In the genomic region with DNA sequence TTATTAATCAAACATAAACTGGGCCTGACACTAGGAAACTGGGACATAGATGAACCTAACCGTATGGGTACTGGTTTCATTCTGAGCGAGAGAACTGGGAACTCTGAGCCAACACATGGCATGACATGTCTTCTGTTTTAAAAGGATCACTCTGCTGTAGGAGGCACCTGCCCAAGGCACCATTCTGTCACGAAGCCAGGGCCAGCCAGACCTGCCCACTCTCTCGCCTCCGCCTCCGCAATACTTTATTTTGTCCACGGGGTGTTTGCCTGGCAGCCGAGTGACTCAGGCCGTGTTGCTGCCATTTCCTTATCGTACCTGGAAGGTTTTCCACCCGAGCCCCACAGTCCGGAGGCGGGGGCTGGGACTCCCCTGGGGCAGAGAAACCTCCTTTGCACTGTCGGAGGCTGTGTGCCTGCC, we compare ENCODE assay signal across 19 cellular contexts.
DNase-seq lines count a peak whose midpoint lies in the region; ATAC-seq, FAIRE-seq and TF ChIP-seq lines count a peak whose summit lies in the region.
"Had no signal": no experiment of that assay in that cellular context is flagged by ENCODE, and none has a peak within 500 bp of the region (broad histone marks: within the 10 kb centered on the region; RNA-seq: fewer than 3 reads in every experiment).

No MANE protein-coding gene starts in this region.

- H3K27me3 ChIP-seq in HCT116 (ENCODE audit: insufficient read depth, low read length) (peaks cover 18% of the 10 kb centered on the region), PC-3 (ENCODE audit: low read length) (peaks cover 14% of the 10 kb centered on the region), trophoblast cell (ENCODE audit: insufficient read depth, low read length) (no peaks in the 10 kb centered on the region)
- H3K27me3 ChIP-seq: sigmoid colon had no signal

- no peak overlapping the region for H2AK5ac ChIP-seq in trophoblast cell (ENCODE audit: low read length)

- no peaks in the 10 kb centered on the region for H3K9me3 ChIP-seq in HCT116 (ENCODE audit: control insufficient read depth in 1 of 2, insufficient read depth in 1 of 2, low read depth in 1 of 2, low read length in 2 of 2)
- H3K9me3 ChIP-seq in PC-3 (ENCODE audit: low read length): no peaks in the 10 kb centered on the region
- H3K9me3 ChIP-seq in trophoblast cell (ENCODE audit: insufficient read depth, low read depth, low read length): no peaks in the 10 kb centered on the region
- H3K9me3 ChIP-seq: sigmoid colon had no signal

- H3K4me3 ChIP-seq in HCT116 (replicated peaks in 1 of 2; ENCODE audit: low read depth in 1 of 2, low read length in 2 of 2) (no peak overlapping the region), PC-3 (ENCODE audit: low read length) (peak overlapping the region; percentile 41; the same call in 1 of the 2 replicates), trophoblast cell (ENCODE audit: low read depth, low read length) (no peak overlapping the region)
- H3K4me3 ChIP-seq: sigmoid colon had no signal

- H4K20me1 ChIP-seq in HCT116 (ENCODE audit: insufficient read depth): no peaks in the 10 kb centered on the region
- no peaks in the 10 kb centered on the region for H4K20me1 ChIP-seq in PC-3 (ENCODE audit: low read length)

- no peak for FAIRE-seq in GM12892 (lab: Jason Lieb, UNC)
- FAIRE-seq: D721Med, frontal cortex, H54 had no signal

- no peak overlapping the region for H2BK120ac ChIP-seq in trophoblast cell (ENCODE audit: insufficient read depth, low read length, poor library complexity)

- no peaks in the 10 kb centered on the region for H3K79me1 ChIP-seq in trophoblast cell (ENCODE audit: low read length)

- POLR2A ChIA-PET in HCT116 (lab: Charles Lee) (no interaction called here), PC-3 (lab: Charles Lee; ENCODE audit: unreplicated experiment) (no interaction called here)

- no CpG with 5 or more reads among the region's 14 CpGs for WGBS in trophoblast cell (ENCODE audit: extremely low coverage, insufficient coverage, insufficient read length)

- no peak for TF ChIP-seq CTCF in HCT116 (IDR thresholded peaks at IDR 0.05 in 2 of 3, conservative IDR thresholded peaks at IDR 0.05 in 1 of 3; ENCODE audit: borderline replicate concordance in 1 of 3, insufficient read depth in 1 of 3, low read depth in 2 of 3, low read length in 2 of 3)
- no peak for TF ChIP-seq CTCF in PC-3 (conservative IDR thresholded peaks at IDR 0.05; ENCODE audit: low read depth, low read length)

- no peak overlapping the region for H3K4me2 ChIP-seq in HCT116 (ENCODE audit: low read length)
- peak overlapping the region; percentile 70 for H3K4me2 ChIP-seq in PC-3 (ENCODE audit: low read length)
- no peak overlapping the region for H3K4me2 ChIP-seq in trophoblast cell (ENCODE audit: low read length)

- H4K8ac ChIP-seq in trophoblast cell (ENCODE audit: low read depth, low read length): no peak overlapping the region

- H3K23ac ChIP-seq in trophoblast cell (ENCODE audit: low read length): no peak overlapping the region

- H4K91ac ChIP-seq in trophoblast cell (ENCODE audit: low read depth, low read length): no peak overlapping the region

- no peak overlapping the region for H3K18ac ChIP-seq in trophoblast cell (ENCODE audit: low read length)

- CTCF ChIA-PET in HCT116 (lab: Charles Lee): no interaction called here
- CTCF ChIA-PET in PC-3 (lab: Charles Lee): interaction anchor here (0.6 kb wide), 1 partner anchor 612 kb away, joined by 4 read pairs; no protein-coding TSS in a partner anchor

- DNase-seq in HCT116 (ENCODE audit: low read depth, low spot score) (no peak), PC-3 (peak; percentile 36), epithelial cell of prostate (ENCODE audit: low read depth, low spot score) (peak; percentile 27), trophoblast cell (no peak), MV-4-11 (lab: John Stamatoyannopoulos, UW) (no peak), GM12892 (ENCODE audit: insufficient read length) (no peak), HCEC 1CT (no peak)
- DNase-seq: amniotic stem cell, cerebellar nuclear complex, endodermal cell, NCI-H446, nucleus accumbens, SHP77 treated with DMSO at 0.1 percent for 48 hours, sigmoid colon, T-helper 2 cell had no signal

- H3K4ac ChIP-seq in trophoblast cell (ENCODE audit: low read depth, low read length): no peak overlapping the region

- H3K27ac ChIP-seq in HCT116 (ENCODE audit: low read depth, low read length) (no peak overlapping the region), PC-3 (ENCODE audit: low read length) (no peak overlapping the region), epithelial cell of prostate (no peak overlapping the region), trophoblast cell (ENCODE audit: low read depth, low read length) (no peak overlapping the region)
- H3K27ac ChIP-seq: sigmoid colon had no signal

- ATAC-seq in HCT116: peak; percentile 75
- peak; percentile 80 for ATAC-seq in PC-3
- ATAC-seq: WTC11 had no signal

- no peak overlapping the region for H2BK5ac ChIP-seq in trophoblast cell (ENCODE audit: low read depth, low read length, poor library complexity)

- H3K4me1 ChIP-seq in HCT116 (ENCODE audit: control insufficient read depth in 1 of 2, insufficient read depth in 2 of 2, low read length in 2 of 2) (peaks cover 0 to 5% of the 10 kb centered on the region in 2 experiments; a peak in 2 of 4 replicates), PC-3 (ENCODE audit: insufficient read depth, low read length) (peaks cover 6% of the 10 kb centered on the region; the same call in 1 of the 2 replicates), trophoblast cell (ENCODE audit: control insufficient read depth in 1 of 2, insufficient read depth in 2 of 2, low read length in 2 of 2) (peaks cover 0 to 6% of the 10 kb centered on the region in 2 experiments)
- H3K4me1 ChIP-seq: sigmoid colon had no signal

- no peak for TF ChIP-seq RAD21 in HCT116 (IDR thresholded peaks at IDR 0.05; ENCODE audit: low read depth)

- H3K9ac ChIP-seq in HCT116 (ENCODE audit: low read length) (no peak overlapping the region), PC-3 (ENCODE audit: low read length) (no peak overlapping the region), trophoblast cell (ENCODE audit: low read length) (no peak overlapping the region)

- BruUV-seq in HCT116 (replicated peaks; lab: Mats Ljungman, UMichigan) (no TSS peak), PC-3 (replicated peaks; lab: Mats Ljungman, UMichigan) (no TSS peak)

- TF ChIP-seq POLR2A in HCT116 (IDR thresholded peaks at IDR 0.05; ENCODE audit: borderline replicate concordance, extremely low read depth, insufficient read depth, insufficient read length) (no peak), GM12892 (IDR thresholded peaks at IDR 0.05; ENCODE audit: low read depth, low read length) (no peak)

- no peaks in the 10 kb centered on the region for H3F3A ChIP-seq in PC-3 (ENCODE audit: low read length, unreplicated experiment)

- H2AFZ ChIP-seq in HCT116 (ENCODE audit: low read depth, low read length, poor library complexity, severe bottlenecking) (peak overlapping the region; percentile 47), PC-3 (ENCODE audit: low read length) (peak overlapping the region; percentile 67), trophoblast cell (ENCODE audit: insufficient read depth, low read length, poor library complexity) (no peak overlapping the region)

- no peak overlapping the region for H3K14ac ChIP-seq in trophoblast cell (ENCODE audit: low read length)

- H3K36me3 ChIP-seq in HCT116 (ENCODE audit: control insufficient read depth in 1 of 2, insufficient read depth in 2 of 2, low read length in 2 of 2) (no peaks in the 10 kb centered on the region), PC-3 (ENCODE audit: low read depth, low read length) (no peaks in the 10 kb centered on the region), trophoblast cell (ENCODE audit: control insufficient read depth in 1 of 2, insufficient read depth in 2 of 2, low read length in 2 of 2) (peaks cover 4 to 7% of the 10 kb centered on the region in 2 experiments)
- H3K36me3 ChIP-seq: sigmoid colon had no signal

- no peak overlapping the region for H2BK12ac ChIP-seq in trophoblast cell (ENCODE audit: low read length)

- RAD21 ChIA-PET in HCT116 (lab: Charles Lee; ENCODE audit: low non-redundant PET in 1 of 2, low total read pairs in 2 of 2, uncharacterized antibody in 2 of 2, unreplicated experiment in 2 of 2): no interaction called here

- intact Hi-C loops in HCT116 (cut with micrococcal nuclease): no loop called here
- intact Hi-C loops in PC-3 (cut with micrococcal nuclease): no loop called here

- H3K9me2 ChIP-seq in HCT116 (ENCODE audit: insufficient read depth) (no peaks in the 10 kb centered on the region), PC-3 (replicated peaks; ENCODE audit: low read length) (no peaks in the 10 kb centered on the region)

- H4K12ac ChIP-seq in trophoblast cell (ENCODE audit: low read depth, low read length): peak overlapping the region; percentile 35

- H3K79me2 ChIP-seq in HCT116 (ENCODE audit: insufficient read depth, low read length): no peaks in the 10 kb centered on the region
- no peaks in the 10 kb centered on the region for H3K79me2 ChIP-seq in PC-3 (ENCODE audit: low read length)
- no peaks in the 10 kb centered on the region for H3K79me2 ChIP-seq in trophoblast cell (ENCODE audit: control insufficient read depth, insufficient read depth, low read length, poor library complexity)

TF ChIP-seq in HCT116, 20 proteins besides CTCF, POLR2A, EP300 and RAD21:
- TF ChIP-seq SP1 (IDR thresholded peaks at IDR 0.05; ENCODE audit: low read depth): no peak
- TF ChIP-seq FOSL1 (IDR thresholded peaks at IDR 0.05; ENCODE audit: low read depth): no peak
- TF ChIP-seq ELF1 (IDR thresholded peaks at IDR 0.05; ENCODE audit: borderline replicate concordance, low read depth): no peak
- TF ChIP-seq YY1 (IDR thresholded peaks at IDR 0.05; ENCODE audit: extremely low read depth, insufficient replicate concordance, low read depth, low read length): no peak
- TF ChIP-seq EZH2phosphoT487 (IDR thresholded peaks at IDR 0.05; ENCODE audit: borderline replicate concordance): no peak
- TF ChIP-seq CEBPB (IDR thresholded peaks at IDR 0.05; ENCODE audit: low read depth): no peak
- TF ChIP-seq SIN3A (IDR thresholded peaks at IDR 0.05; ENCODE audit: low read depth): no peak
- TF ChIP-seq EGR1 (IDR thresholded peaks at IDR 0.05; ENCODE audit: low read depth): no peak
- no peak for TF ChIP-seq CBX3 (IDR thresholded peaks at IDR 0.05; ENCODE audit: low read depth)

Comparison
In these comparisons a context has a peak if more than half of its experiments do, and no peak if none do; other contexts are left out.
1. DNase-seq: peak in PC-3 (single experiment) and epithelial cell of prostate (single experiment); none in HCT116 (single experiment), trophoblast cell (0 of 2), MV-4-11 (single experiment), GM12892 (single experiment) and HCEC 1CT (single experiment).